Comparison of ENCODE assay signal across 33 cellular contexts in the genomic region with DNA sequence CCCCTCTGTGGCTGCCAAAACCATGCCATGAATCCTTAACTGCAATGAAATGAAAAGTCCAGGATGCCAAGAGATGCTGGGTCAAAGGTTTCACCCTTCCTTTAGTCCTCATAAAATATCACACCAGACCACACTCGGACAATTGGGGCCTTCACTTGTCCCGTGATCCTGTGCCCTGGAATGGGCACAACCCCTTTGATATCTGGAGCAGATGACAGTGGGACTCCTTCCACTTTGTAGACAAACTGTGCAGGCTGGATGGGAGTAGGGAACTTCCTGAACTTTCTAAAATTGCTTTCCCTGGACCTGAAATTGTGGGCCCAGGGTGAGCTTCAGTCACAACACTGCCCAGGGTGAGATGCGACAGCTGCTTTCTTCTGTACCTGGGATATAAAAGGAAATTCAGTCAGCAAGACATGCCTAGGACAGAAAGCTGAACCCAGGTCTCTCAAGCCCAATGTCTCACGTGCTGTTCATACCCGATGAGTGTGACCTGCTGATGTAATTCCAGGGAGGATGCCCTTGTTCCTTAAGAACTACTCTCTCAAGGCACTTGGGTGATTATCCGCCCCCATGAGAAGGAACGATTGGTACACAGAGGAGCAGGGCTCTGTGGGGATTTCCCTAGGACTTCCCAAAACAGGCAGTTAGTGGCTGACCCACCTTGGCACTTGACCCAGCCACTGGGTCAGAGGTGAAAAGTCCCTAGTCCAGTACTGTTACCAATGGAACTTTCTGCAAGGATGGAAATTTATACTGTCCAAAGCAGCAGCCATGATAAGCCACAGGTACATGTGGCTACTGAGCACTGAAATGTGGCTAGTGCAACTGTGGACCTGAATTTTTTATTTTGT. TPM values are rescaled to one million over a fixed set of nuclear protein-coding genes. Genes with fewer than 3 reads are reported as not detected.
"Had no signal": no experiment of that assay in that cellular context is flagged by ENCODE, and none has a peak within 500 bp of the region (broad histone marks: within the 10 kb centered on the region; RNA-seq: fewer than 3 reads in every experiment).

No MANE protein-coding gene starts in this region.

- FAIRE-seq: keratinocyte had no signal

- H3K4me1 ChIP-seq: colonic mucosa, gastrocnemius medialis, lower lobe of right lung, parathyroid adenoma, testis, tibial artery had no signal

- H3K4me3 Mint-ChIP-seq: dendritic cell treated with granulocyte-macrophage colony-stimulating factor and Interleukin-4, amounts not matched to agents 40 ng/mL and 50 ng/mL, for 4 days; endodermal cell; naive B cell; nephron; stimulated activated effector memory CD8-positive, alpha-beta T cell treated with anti-CD3 and anti-CD28 coated beads, Interleukin-12 subunit alpha, Interleukin-12 subunit beta, amount 100 ng/mL, for 72 hours; type B pancreatic cell had no signal

- H3K4me3 ChIP-seq: colonic mucosa, gastrocnemius medialis, lower lobe of right lung, mucosa of descending colon, smooth muscle cell, testis, tibial artery had no signal

- H3K27ac ChIP-seq: colonic mucosa, epithelial cell of prostate, gastrocnemius medialis, lower lobe of right lung, neutrophil, parathyroid adenoma, testis, tibial artery had no signal

- H3K9me3 ChIP-seq: colonic mucosa, gastrocnemius medialis, lower lobe of right lung, mucosa of descending colon, neutrophil, testis, tibial artery had no signal

- H3K36me3 ChIP-seq: colonic mucosa, gastrocnemius medialis, lower lobe of right lung, neutrophil, tibial artery had no signal

- H3K9ac ChIP-seq: parathyroid adenoma had no signal

- H3K9me3 Mint-ChIP-seq: dendritic cell treated with granulocyte-macrophage colony-stimulating factor and Interleukin-4, amounts not matched to agents 40 ng/mL and 50 ng/mL, for 4 days; endodermal cell; nephron; stimulated activated effector memory CD8-positive, alpha-beta T cell treated with anti-CD3 and anti-CD28 coated beads, Interleukin-12 subunit alpha, Interleukin-12 subunit beta, amount 100 ng/mL, for 72 hours; type B pancreatic cell had no signal

- H3K4me1 Mint-ChIP-seq: naive B cell; nephron; stimulated activated effector memory CD8-positive, alpha-beta T cell treated with anti-CD3 and anti-CD28 coated beads, Interleukin-12 subunit alpha, Interleukin-12 subunit beta, amount 100 ng/mL, for 72 hours had no signal

- H3K4me2 ChIP-seq: smooth muscle cell had no signal

- ATAC-seq: esophagus mucosa; gastrocnemius medialis; left ventricle myocardium superior; lower lobe of right lung; mucosa of descending colon; sciatic nerve; stimulated activated effector memory CD8-positive, alpha-beta T cell treated with anti-CD3 and anti-CD28 coated beads, Interleukin-12 subunit alpha, Interleukin-12 subunit beta, amount 100 ng/mL, for 72 hours; stimulated activated naive CD8-positive, alpha-beta T cell treated with anti-CD3 and anti-CD28 coated beads, Interleukin-15, Interleukin-2, amounts not matched to agents 100 U/mL and 50 U/mL, for 24 hours had no signal

- H3K79me2 ChIP-seq: parathyroid adenoma had no signal

- H3K36me3 Mint-ChIP-seq: naive B cell; stimulated activated effector memory CD8-positive, alpha-beta T cell treated with anti-CD3 and anti-CD28 coated beads, Interleukin-12 subunit alpha, Interleukin-12 subunit beta, amount 100 ng/mL, for 72 hours; type B pancreatic cell had no signal

- H3K27me3 ChIP-seq: colonic mucosa, gastrocnemius medialis, neutrophil, testis had no signal

- H3K27me3 Mint-ChIP-seq: naive B cell had no signal

- DNase-seq: colonic mucosa; effector CD8-positive, alpha-beta T cell; endodermal cell; foreskin fibroblast; gastrocnemius medialis; head of caudate nucleus; left ventricle myocardium superior; lower lobe of right lung; mucosa of descending colon; naive B cell; stimulated activated CD4-positive, alpha-beta T cell treated with anti-CD3 and anti-CD28 coated beads, Interleukin-12 subunit alpha, Interleukin-12 subunit beta, amount 100 ng/mL, for 4 hours; stimulated activated CD4-positive, alpha-beta T cell treated with anti-CD3 and anti-CD28 coated beads, Interleukin-1b, Interleukin-23, amount 100 ng/mL, for 48 hours; stimulated activated CD4-positive, alpha-beta T cell treated with anti-CD3 and anti-CD28 coated beads, Interleukin-4, amount 100 ng/mL, for 24 hours; stimulated activated naive CD8-positive, alpha-beta T cell treated with anti-CD3 and anti-CD28 coated beads, Interleukin-15, Interleukin-2, amounts not matched to agents 100 U/mL and 50 U/mL, for 24 hours; substantia nigra; testis; tibial artery had no signal

- H2AFZ ChIP-seq: parathyroid adenoma had no signal

- H3K27ac Mint-ChIP-seq: dendritic cell treated with granulocyte-macrophage colony-stimulating factor and Interleukin-4, amounts not matched to agents 40 ng/mL and 50 ng/mL, for 4 days; endodermal cell; nephron; progenitor cell of endocrine pancreas; stimulated activated effector memory CD8-positive, alpha-beta T cell treated with anti-CD3 and anti-CD28 coated beads, Interleukin-12 subunit alpha, Interleukin-12 subunit beta, amount 100 ng/mL, for 72 hours; type B pancreatic cell had no signal

RNA-seq across cellular contexts. Expression of a gene that starts 9.3 kb away (rescaled TPM):
- total RNA-seq: chondrocyte, colonic mucosa, endodermal cell, esophagus mucosa, gastrocnemius medialis, glomerular endothelial cell, left ventricle myocardium superior, lower lobe of right lung, mucosa of descending colon, omental fat pad, progenitor cell of endocrine pancreas, sciatic nerve, smooth muscle cell, urinary bladder had no signal
- polyA plus RNA-seq: keratinocyte, smooth muscle cell, urinary bladder had no signal

RNA-seq across cellular contexts. Expression of a gene that starts 14.6 kb away (rescaled TPM):
- total RNA-seq: chondrocyte, endodermal cell, gastrocnemius medialis, glomerular endothelial cell, left ventricle myocardium superior, mucosa of descending colon, omental fat pad, progenitor cell of endocrine pancreas, sciatic nerve, smooth muscle cell, urinary bladder had no signal
- polyA plus RNA-seq: keratinocyte, smooth muscle cell, urinary bladder had no signal

RNA-seq across cellular contexts. Expression of a gene that starts 17.9 kb away (rescaled TPM):
- total RNA-seq: chondrocyte, colonic mucosa, endodermal cell, esophagus mucosa, gastrocnemius medialis, glomerular endothelial cell, left ventricle myocardium superior, lower lobe of right lung, mucosa of descending colon, omental fat pad, progenitor cell of endocrine pancreas, sciatic nerve, smooth muscle cell, urinary bladder had no signal
- polyA plus RNA-seq: keratinocyte, smooth muscle cell, urinary bladder had no signal

RNA-seq across cellular contexts. Expression of a gene that starts 31.6 kb away (rescaled TPM):
- total RNA-seq: chondrocyte, colonic mucosa, endodermal cell, esophagus mucosa, gastrocnemius medialis, glomerular endothelial cell, left ventricle myocardium superior, lower lobe of right lung, mucosa of descending colon, omental fat pad, progenitor cell of endocrine pancreas, sciatic nerve, smooth muscle cell, urinary bladder had no signal
- polyA plus RNA-seq: keratinocyte, smooth muscle cell, urinary bladder had no signal

RNA-seq across cellular contexts. Expression of a gene that starts 57.3 kb away (rescaled TPM):
- total RNA-seq: chondrocyte, colonic mucosa, esophagus mucosa, gastrocnemius medialis, glomerular endothelial cell, left ventricle myocardium superior, lower lobe of right lung, mucosa of descending colon, omental fat pad, progenitor cell of endocrine pancreas, sciatic nerve, smooth muscle cell, urinary bladder had no signal
- polyA plus RNA-seq: keratinocyte, smooth muscle cell had no signal
